1 cellular context compared by ENCODE assay signal in the genomic region with DNA sequence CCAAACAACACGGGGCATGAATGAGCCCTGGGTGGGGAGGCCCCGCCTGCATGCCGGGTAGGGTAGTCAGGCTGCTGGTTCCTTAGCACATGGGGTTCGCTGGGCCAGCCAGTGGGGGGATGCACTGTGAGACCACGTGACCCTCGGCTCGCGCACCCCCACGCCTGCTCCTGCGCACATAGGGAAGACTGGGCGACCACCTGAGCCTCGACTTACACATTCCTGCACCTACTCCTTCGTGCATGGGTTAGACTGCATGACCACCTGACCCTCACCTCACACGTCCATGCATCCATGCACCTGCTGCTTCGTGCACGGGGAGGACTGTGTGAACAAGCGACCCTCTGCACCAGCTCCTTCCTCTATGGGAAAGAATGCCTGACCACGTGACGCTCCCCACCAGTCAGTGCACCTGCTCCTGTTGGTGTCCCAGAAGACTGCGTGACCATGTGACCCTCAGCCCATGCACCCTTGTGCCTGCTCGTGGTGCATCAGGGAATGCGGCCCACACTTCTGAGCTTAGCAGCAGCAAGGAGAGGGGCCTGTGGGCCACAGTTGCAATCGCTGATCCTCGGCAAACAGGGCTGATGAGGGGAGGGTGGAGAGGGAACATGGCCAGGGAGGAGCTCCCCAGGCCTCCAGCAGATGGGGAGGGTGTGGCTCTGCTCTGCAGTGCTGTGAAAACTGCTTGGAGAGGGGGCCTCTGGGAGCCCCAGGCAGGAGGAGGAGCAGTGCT.
TF ChIP-seq lines count a peak whose summit lies in the region.

No MANE protein-coding gene starts in this region.

TF ChIP-seq in H1, 55 proteins besides CTCF, POLR2A, EP300 and RAD21 (continued from another document):
- TF ChIP-seq, protein P1, sequence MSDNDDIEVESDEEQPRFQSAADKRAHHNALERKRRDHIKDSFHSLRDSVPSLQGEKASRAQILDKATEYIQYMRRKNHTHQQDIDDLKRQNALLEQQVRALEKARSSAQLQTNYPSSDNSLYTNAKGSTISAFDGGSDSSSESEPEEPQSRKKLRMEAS (IDR thresholded peaks at IDR 0.05): 0 out of 2 replicates have a peak, but pooled peaks have one; percentile 28
- TF ChIP-seq JUND (IDR thresholded peaks at IDR 0.05; ENCODE audit: low read length) (no peak), TAF7 (optimal IDR thresholded peaks at IDR 0.05; ENCODE audit: borderline replicate concordance, low read depth, low read length) (no peak), TCF12 (IDR thresholded peaks at IDR 0.05; ENCODE audit: low read depth, low read length) (no peak), RXRA (IDR thresholded peaks at IDR 0.05; ENCODE audit: insufficient read depth, low read depth, low read length) (no peak), BCL11A (IDR thresholded peaks at IDR 0.05; ENCODE audit: low read depth in 2 of 2, low read length in 2 of 2) (no peak), KDM1A (IDR thresholded peaks at IDR 0.05; ENCODE audit: borderline replicate concordance, low read length) (no peak), POLR2AphosphoS5 (IDR thresholded peaks at IDR 0.05; ENCODE audit: low read depth, low read length) (peak; percentile 25; the same call in 1 of the 2 replicates), CBX8 (IDR thresholded peaks at IDR 0.05; ENCODE audit: borderline replicate concordance, low read depth, low read length) (no peak), SP1 (IDR thresholded peaks at IDR 0.05; ENCODE audit: low read depth, low read length) (no peak), SUZ12 (IDR thresholded peaks at IDR 0.05; ENCODE audit: low read length) (no peak), MAFK (IDR thresholded peaks at IDR 0.05; ENCODE audit: low read depth, low read length) (no peak), TBP (IDR thresholded peaks at IDR 0.05; ENCODE audit: low read depth, low read length) (no peak), TAF1 (IDR thresholded peaks at IDR 0.05; ENCODE audit: low read depth, low read length) (no peak), BACH1 (IDR thresholded peaks at IDR 0.05; ENCODE audit: low read length) (no peak), RNF2 (IDR thresholded peaks at IDR 0.05; ENCODE audit: borderline replicate concordance, low read depth, low read length, missing control alignments, poor library complexity, severe bottlenecking) (no peak), HDAC2 (IDR thresholded peaks at IDR 0.05; ENCODE audit: borderline replicate concordance in 1 of 2, low read depth in 2 of 2, low read length in 2 of 2) (no peak), SRF (IDR thresholded peaks at IDR 0.05; ENCODE audit: low read depth, low read length) (no peak), EZH2 (IDR thresholded peaks at IDR 0.05; ENCODE audit: low read depth, low read length, severe bottlenecking) (no peak), CTBP2 (IDR thresholded peaks at IDR 0.05; ENCODE audit: borderline replicate concordance, insufficient read depth, insufficient read length, low read length) (no peak), CHD2 (IDR thresholded peaks at IDR 0.05; ENCODE audit: low read length) (no peak)
- TF ChIP-seq, protein P2, sequence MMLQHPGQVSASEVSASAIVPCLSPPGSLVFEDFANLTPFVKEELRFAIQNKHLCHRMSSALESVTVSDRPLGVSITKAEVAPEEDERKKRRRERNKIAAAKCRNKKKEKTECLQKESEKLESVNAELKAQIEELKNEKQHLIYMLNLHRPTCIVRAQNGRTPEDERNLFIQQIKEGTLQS (IDR thresholded peaks at IDR 0.05; ENCODE audit: insufficient read depth, low read depth, low read length): peak; percentile 33; the same call in 1 of the 2 replicates
- TF ChIP-seq, protein P3, sequence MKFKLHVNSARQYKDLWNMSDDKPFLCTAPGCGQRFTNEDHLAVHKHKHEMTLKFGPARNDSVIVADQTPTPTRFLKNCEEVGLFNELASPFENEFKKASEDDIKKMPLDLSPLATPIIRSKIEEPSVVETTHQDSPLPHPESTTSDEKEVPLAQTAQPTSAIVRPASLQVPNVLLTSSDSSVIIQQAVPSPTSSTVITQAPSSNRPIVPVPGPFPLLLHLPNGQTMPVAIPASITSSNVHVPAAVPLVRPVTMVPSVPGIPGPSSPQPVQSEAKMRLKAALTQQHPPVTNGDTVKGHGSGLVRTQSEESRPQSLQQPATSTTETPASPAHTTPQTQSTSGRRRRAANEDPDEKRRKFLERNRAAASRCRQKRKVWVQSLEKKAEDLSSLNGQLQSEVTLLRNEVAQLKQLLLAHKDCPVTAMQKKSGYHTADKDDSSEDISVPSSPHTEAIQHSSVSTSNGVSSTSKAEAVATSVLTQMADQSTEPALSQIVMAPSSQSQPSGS (IDR thresholded peaks at IDR 0.05; ENCODE audit: low read length): no peak
TF ChIP-seq in H1: peak in this region for 5.
